1 cellular context compared by ENCODE assay signal in genomic region chr2:20052872-20053281, GRCh38.
TF ChIP-seq lines count a peak whose summit lies in the region.

No MANE protein-coding gene starts in this region.

TF ChIP-seq in IMR-90, 13 proteins besides CTCF, POLR2A, EP300 and RAD21:
- TF ChIP-seq USF2 (IDR thresholded peaks at IDR 0.05; ENCODE audit: low read depth, low read length), result no peak
- no peak for TF ChIP-seq ELK1 (IDR thresholded peaks at IDR 0.05; ENCODE audit: borderline replicate concordance, low read depth, low read length)
- TF ChIP-seq RFX5 (IDR thresholded peaks at IDR 0.05; ENCODE audit: low read depth, low read length), result no peak
- TF ChIP-seq SMC3 (IDR thresholded peaks at IDR 0.05; ENCODE audit: low read depth, low read length), result no peak
- TF ChIP-seq CEBPB (IDR thresholded peaks at IDR 0.05; ENCODE audit: low read depth, low read length), result no peak
- TF ChIP-seq NFE2L2 (IDR thresholded peaks at IDR 0.05; ENCODE audit: low read depth, low read length), result no peak
- TF ChIP-seq MAZ (IDR thresholded peaks at IDR 0.05; ENCODE audit: borderline replicate concordance, low read depth, low read length), result no peak
- no peak for TF ChIP-seq FOS (IDR thresholded peaks at IDR 0.05; ENCODE audit: low read depth, low read length)
- TF ChIP-seq RCOR1 (IDR thresholded peaks at IDR 0.05; ENCODE audit: insufficient replicate concordance, low read length), result no peak
- TF ChIP-seq BHLHE40 (IDR thresholded peaks at IDR 0.05; ENCODE audit: low read depth, low read length), result no peak
- no peak for TF ChIP-seq MAFK (IDR thresholded peaks at IDR 0.05; ENCODE audit: low read depth, low read length)
